ENCODE assay signal across 1 cellular context in the genomic region with DNA sequence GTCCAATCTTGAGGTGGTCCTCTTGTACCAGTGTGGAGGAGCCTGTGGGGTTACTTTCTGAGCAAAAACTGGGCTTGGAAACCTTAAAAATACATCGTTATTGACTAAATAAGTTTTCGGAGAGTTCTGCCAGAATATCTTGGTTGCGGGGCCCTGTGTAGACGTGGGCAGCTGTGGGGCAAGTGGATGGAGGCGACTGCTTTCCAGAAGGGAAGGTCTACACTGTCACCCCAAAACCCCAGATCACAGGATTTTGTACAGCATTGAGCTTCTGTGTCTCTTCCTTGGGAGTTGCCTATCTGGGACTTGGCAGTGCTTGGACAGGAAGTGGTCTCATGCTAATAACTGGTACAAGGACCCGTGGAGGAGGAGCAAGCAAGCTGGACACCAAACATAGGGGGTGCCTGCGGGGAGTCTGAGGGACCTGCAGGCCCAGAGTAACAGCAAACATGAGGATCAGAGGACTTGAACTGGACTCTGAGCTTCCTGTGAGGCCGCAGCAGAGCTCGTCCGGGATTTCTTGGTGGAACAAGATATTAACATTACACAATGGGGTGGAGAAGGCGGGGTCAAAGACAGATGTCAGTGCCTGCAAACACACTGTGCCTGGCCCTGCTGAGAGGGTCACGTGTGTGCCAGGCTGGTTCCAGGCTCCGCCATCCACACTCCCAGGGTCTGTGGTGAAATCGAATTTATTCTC.
TF ChIP-seq lines count a peak whose summit lies in the region.

No MANE protein-coding gene starts in this region.

TF ChIP-seq in GM23338, 12 proteins besides CTCF, POLR2A, EP300 and RAD21:
- TF ChIP-seq, protein P1, sequence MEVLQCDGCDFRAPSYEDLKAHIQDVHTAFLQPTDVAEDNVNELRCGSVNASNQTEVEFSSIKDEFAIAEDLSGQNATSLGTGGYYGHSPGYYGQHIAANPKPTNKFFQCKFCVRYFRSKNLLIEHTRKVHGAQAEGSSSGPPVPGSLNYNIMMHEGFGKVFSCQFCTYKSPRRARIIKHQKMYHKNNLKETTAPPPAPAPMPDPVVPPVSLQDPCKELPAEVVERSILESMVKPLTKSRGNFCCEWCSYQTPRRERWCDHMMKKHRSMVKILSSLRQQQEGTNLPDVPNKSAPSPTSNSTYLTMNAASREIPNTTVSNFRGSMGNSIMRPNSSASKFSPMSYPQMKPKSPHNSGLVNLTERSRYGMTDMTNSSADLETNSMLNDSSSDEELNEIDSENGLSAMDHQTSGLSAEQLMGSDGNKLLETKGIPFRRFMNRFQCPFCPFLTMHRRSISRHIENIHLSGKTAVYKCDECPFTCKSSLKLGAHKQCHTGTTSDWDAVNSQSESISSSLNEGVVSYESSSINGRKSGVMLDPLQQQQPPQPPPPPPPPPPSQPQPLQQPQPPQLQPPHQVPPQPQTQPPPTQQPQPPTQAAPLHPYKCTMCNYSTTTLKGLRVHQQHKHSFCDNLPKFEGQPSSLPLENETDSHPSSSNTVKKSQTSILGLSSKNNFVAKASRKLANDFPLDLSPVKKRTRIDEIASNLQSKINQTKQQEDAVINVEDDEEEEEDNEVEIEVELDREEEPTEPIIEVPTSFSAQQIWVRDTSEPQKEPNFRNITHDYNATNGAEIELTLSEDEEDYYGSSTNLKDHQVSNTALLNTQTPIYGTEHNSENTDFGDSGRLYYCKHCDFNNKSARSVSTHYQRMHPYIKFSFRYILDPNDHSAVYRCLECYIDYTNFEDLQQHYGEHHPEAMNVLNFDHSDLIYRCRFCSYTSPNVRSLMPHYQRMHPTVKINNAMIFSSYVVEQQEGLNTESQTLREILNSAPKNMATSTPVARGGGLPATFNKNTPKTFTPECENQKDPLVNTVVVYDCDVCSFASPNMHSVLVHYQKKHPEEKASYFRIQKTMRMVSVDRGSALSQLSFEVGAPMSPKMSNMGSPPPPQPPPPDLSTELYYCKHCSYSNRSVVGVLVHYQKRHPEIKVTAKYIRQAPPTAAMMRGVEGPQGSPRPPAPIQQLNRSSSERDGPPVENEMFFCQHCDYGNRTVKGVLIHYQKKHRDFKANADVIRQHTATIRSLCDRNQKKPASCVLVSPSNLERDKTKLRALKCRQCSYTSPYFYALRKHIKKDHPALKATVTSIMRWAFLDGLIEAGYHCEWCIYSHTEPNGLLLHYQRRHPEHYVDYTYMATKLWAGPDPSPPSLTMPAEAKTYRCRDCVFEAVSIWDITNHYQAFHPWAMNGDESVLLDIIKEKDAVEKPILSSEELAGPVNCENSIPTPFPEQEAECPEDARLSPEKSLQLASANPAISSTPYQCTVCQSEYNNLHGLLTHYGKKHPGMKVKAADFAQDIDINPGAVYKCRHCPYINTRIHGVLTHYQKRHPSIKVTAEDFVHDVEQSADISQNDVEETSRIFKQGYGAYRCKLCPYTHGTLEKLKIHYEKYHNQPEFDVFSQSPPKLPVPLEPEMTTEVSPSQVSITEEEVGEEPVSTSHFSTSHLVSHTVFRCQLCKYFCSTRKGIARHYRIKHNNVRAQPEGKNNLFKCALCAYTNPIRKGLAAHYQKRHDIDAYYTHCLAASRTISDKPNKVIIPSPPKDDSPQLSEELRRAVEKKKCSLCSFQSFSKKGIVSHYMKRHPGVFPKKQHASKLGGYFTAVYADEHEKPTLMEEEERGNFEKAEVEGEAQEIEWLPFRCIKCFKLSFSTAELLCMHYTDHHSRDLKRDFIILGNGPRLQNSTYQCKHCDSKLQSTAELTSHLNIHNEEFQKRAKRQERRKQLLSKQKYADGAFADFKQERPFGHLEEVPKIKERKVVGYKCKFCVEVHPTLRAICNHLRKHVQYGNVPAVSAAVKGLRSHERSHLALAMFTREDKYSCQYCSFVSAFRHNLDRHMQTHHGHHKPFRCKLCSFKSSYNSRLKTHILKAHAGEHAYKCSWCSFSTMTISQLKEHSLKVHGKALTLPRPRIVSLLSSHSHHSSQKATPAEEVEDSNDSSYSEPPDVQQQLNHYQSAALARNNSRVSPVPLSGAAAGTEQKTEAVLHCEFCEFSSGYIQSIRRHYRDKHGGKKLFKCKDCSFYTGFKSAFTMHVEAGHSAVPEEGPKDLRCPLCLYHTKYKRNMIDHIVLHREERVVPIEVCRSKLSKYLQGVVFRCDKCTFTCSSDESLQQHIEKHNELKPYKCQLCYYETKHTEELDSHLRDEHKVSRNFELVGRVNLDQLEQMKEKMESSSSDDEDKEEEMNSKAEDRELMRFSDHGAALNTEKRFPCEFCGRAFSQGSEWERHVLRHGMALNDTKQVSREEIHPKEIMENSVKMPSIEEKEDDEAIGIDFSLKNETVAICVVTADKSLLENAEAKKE (CRISPR knock-in tag; IDR thresholded peaks at IDR 0.05) = no peak
- TF ChIP-seq STAT1 (IDR thresholded peaks at IDR 0.05; ENCODE audit: unreplicated experiment) (no peak), ZNF331 (CRISPR knock-in tag; IDR thresholded peaks at IDR 0.05; ENCODE audit: low read depth) (no peak), EZH2 (IDR thresholded peaks at IDR 0.05; ENCODE audit: low read depth, unreplicated experiment) (no peak), NANOG (IDR thresholded peaks at IDR 0.05; ENCODE audit: borderline replicate concordance) (no peak), POLR2AphosphoS5 (IDR thresholded peaks at IDR 0.05; ENCODE audit: low read depth) (no peak), EZH2phosphoT487 (IDR thresholded peaks at IDR 0.05; ENCODE audit: unreplicated experiment) (no peak)
- TF ChIP-seq, protein P2, sequence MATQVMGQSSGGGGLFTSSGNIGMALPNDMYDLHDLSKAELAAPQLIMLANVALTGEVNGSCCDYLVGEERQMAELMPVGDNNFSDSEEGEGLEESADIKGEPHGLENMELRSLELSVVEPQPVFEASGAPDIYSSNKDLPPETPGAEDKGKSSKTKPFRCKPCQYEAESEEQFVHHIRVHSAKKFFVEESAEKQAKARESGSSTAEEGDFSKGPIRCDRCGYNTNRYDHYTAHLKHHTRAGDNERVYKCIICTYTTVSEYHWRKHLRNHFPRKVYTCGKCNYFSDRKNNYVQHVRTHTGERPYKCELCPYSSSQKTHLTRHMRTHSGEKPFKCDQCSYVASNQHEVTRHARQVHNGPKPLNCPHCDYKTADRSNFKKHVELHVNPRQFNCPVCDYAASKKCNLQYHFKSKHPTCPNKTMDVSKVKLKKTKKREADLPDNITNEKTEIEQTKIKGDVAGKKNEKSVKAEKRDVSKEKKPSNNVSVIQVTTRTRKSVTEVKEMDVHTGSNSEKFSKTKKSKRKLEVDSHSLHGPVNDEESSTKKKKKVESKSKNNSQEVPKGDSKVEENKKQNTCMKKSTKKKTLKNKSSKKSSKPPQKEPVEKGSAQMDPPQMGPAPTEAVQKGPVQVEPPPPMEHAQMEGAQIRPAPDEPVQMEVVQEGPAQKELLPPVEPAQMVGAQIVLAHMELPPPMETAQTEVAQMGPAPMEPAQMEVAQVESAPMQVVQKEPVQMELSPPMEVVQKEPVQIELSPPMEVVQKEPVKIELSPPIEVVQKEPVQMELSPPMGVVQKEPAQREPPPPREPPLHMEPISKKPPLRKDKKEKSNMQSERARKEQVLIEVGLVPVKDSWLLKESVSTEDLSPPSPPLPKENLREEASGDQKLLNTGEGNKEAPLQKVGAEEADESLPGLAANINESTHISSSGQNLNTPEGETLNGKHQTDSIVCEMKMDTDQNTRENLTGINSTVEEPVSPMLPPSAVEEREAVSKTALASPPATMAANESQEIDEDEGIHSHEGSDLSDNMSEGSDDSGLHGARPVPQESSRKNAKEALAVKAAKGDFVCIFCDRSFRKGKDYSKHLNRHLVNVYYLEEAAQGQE (IDR thresholded peaks at IDR 0.05; ENCODE audit: unreplicated experiment) = no peak
- TF ChIP-seq, protein P3, sequence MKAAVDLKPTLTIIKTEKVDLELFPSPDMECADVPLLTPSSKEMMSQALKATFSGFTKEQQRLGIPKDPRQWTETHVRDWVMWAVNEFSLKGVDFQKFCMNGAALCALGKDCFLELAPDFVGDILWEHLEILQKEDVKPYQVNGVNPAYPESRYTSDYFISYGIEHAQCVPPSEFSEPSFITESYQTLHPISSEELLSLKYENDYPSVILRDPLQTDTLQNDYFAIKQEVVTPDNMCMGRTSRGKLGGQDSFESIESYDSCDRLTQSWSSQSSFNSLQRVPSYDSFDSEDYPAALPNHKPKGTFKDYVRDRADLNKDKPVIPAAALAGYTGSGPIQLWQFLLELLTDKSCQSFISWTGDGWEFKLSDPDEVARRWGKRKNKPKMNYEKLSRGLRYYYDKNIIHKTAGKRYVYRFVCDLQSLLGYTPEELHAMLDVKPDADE (IDR thresholded peaks at IDR 0.05) = no peak
